19 cellular contexts compared by ENCODE assay signal in the genomic region with DNA sequence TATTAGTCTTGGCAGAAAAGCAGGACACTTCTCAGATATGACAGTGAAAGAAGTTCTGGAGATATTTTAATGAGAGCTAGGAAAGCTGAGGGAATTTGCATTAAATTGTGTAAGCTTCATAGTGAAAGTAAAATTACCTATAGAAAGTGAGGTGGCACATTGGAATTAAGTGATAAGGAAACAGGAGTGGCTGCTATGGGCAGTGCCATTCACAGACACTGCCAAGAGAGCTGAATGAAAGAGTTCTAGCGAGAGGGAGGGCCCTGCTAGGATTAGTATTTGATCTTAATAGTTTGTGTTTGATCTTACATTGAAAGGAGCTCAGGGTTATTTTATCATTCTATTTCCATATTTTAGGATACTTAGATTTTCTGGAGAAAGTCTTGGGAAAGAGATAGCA.
DNase-seq lines count a peak whose midpoint lies in the region; ATAC-seq, FAIRE-seq and TF ChIP-seq lines count a peak whose summit lies in the region.
"Had no signal": no experiment of that assay in that cellular context is flagged by ENCODE, and none has a peak within 500 bp of the region (broad histone marks: within the 10 kb centered on the region; RNA-seq: fewer than 3 reads in every experiment).

No MANE protein-coding gene starts in this region.

- no peak overlapping the region for H3K4me3 ChIP-seq in bronchial epithelial cell (ENCODE audit: low read depth, low read length)
- H3K4me3 ChIP-seq: GM23248 had no signal

- H3K27me3 ChIP-seq in bronchial epithelial cell (ENCODE audit: control insufficient read depth, insufficient read depth, low read length) (no peaks in the 10 kb centered on the region), foreskin keratinocyte (no peaks in the 10 kb centered on the region)

- TF ChIP-seq CTCF in bronchial epithelial cell (IDR thresholded peaks at IDR 0.05; ENCODE audit: insufficient read depth, low read length, severe bottlenecking), result no peak
- TF ChIP-seq CTCF in foreskin keratinocyte (conservative IDR thresholded peaks at IDR 0.05), result no peak

- no peak for FAIRE-seq in bronchial epithelial cell (lab: Jason Lieb, UNC)
- FAIRE-seq: GM12892, GM19239, H1 had no signal

- H3K27ac ChIP-seq in foreskin keratinocyte, result no peak overlapping the region
- H3K27ac ChIP-seq: GM23248 had no signal

- DNase-seq in NCI-H526 (lab: John Stamatoyannopoulos, UW) (peak; percentile 42 to 46), bronchial epithelial cell (ENCODE audit: low read depth) (peak; percentile 22), foreskin keratinocyte (no peak), NCI-H2196 treated with DMSO at 0.1 percent for 48 hours (lab: John Stamatoyannopoulos, UW; ENCODE audit: unreplicated experiment) (no peak), NCI-H1048 (lab: John Stamatoyannopoulos, UW) (no peak), cerebellar cortex (ENCODE audit: low spot score) (no peak)
- DNase-seq: C1 segment of cervical spinal cord; Calu3; CD4-positive, alpha-beta memory T cell; COR-L47; DMS53; DMS79 treated with DMSO at 0.1 percent for 48 hours; GF-D8; GM23248; H7; HCEC 1CT had no signal

- ATAC-seq in foreskin keratinocyte, result peak; percentile 36

- H3K36me3 ChIP-seq in bronchial epithelial cell (ENCODE audit: control insufficient read depth, insufficient read depth, low read length), result no peaks in the 10 kb centered on the region

- H3K4me1 ChIP-seq in foreskin keratinocyte, result no peaks in the 10 kb centered on the region

Comparison
In these comparisons a context has a peak if more than half of its experiments do, and no peak if none do; other contexts are left out.
1. DNase-seq: peak in NCI-H526 (2 of 2) and bronchial epithelial cell (single experiment); none in foreskin keratinocyte (0 of 2), NCI-H2196 treated with DMSO at 0.1 percent for 48 hours (single experiment), NCI-H1048 (single experiment) and cerebellar cortex (single experiment).